ENCODE assay signal across 14 cellular contexts in genomic region chr20:363319-364078, GRCh38. TPM values are rescaled to one million over a fixed set of nuclear protein-coding genes. Genes with fewer than 3 reads are reported as not detected.
A peak's percentile ranks its signal among the peaks of the same experiment; 100 is the strongest.
DNase-seq lines count a peak whose midpoint lies in the region; ATAC-seq and TF ChIP-seq lines count a peak whose summit lies in the region.
"Had no signal": no experiment of that assay in that cellular context is flagged by ENCODE, and none has a peak within 500 bp of the region (broad histone marks: within the 10 kb centered on the region; RNA-seq: fewer than 3 reads in every experiment).

No MANE protein-coding gene starts in this region.

- intact Hi-C loops in activated naive CD4-positive, alpha-beta T cell treated with anti-CD3 and anti-CD28 coated beads for 36 hours (cut with micrococcal nuclease), result loop anchor here (2.0 kb wide), 1 partner anchor 67 kb away; no protein-coding TSS in a partner anchor
- intact Hi-C loops in Panc1 (cut with micrococcal nuclease; ENCODE audit: unreplicated experiment), result no loop called here

- peaks cover 24% of the 10 kb centered on the region for H3K4me1 ChIP-seq in Panc1 (ENCODE audit: control insufficient read depth, insufficient read depth, low read length)

- POLR2A ChIA-PET in Panc1 (lab: Charles Lee), result interaction anchor here (1.0 kb wide), 1 partner anchor 30 kb away, joined by 3 read pairs; no protein-coding TSS in a partner anchor

- H3K27me3 Mint-ChIP-seq in activated naive CD4-positive, alpha-beta T cell treated with anti-CD3 and anti-CD28 coated beads for 36 hours (ENCODE audit: low read depth), result no peaks in the 10 kb centered on the region

- H3K36me3 ChIP-seq in Panc1 (ENCODE audit: control insufficient read depth, insufficient read depth, low read length), result no peaks in the 10 kb centered on the region
- H3K36me3 ChIP-seq: cardiac muscle cell, tibial artery had no signal

- H3K4me3 Mint-ChIP-seq in activated naive CD4-positive, alpha-beta T cell treated with anti-CD3 and anti-CD28 coated beads for 36 hours, result no peak overlapping the region
- H3K4me3 Mint-ChIP-seq: nephron had no signal

- peak overlapping the region; percentile 48; the same call in 1 of the 2 replicates for H3K27ac ChIP-seq in Panc1 (ENCODE audit: low read length)
- H3K27ac ChIP-seq: cardiac muscle cell, tibial artery had no signal

- peaks cover 35% of the 10 kb centered on the region for H3K4me1 Mint-ChIP-seq in activated naive CD4-positive, alpha-beta T cell treated with anti-CD3 and anti-CD28 coated beads for 36 hours (ENCODE audit: low read depth)

- no peaks in the 10 kb centered on the region for H3K27me3 ChIP-seq in Panc1 (ENCODE audit: control insufficient read depth, insufficient read depth, low read length)
- H3K27me3 ChIP-seq: cardiac muscle cell, tibial artery had no signal

- no peak overlapping the region for H3K4me3 ChIP-seq in Panc1 (ENCODE audit: low read depth in 2 of 2, low read length in 2 of 2)
- H3K4me3 ChIP-seq in foreskin fibroblast (ENCODE audit: low read depth in 1 of 2, low read length in 2 of 2), result no peak overlapping the region
- H3K4me3 ChIP-seq: cardiac muscle cell, tibial artery had no signal

- ATAC-seq in Panc1 (peak; percentile 64), HG03095 (IDR thresholded peaks at IDR 0.05; ENCODE audit: unreplicated experiment) (no peak)

- no peaks in the 10 kb centered on the region for H3K36me3 Mint-ChIP-seq in activated naive CD4-positive, alpha-beta T cell treated with anti-CD3 and anti-CD28 coated beads for 36 hours (ENCODE audit: low read depth)

- no TSS peak for BruUV-seq in Panc1 (replicated peaks; lab: Mats Ljungman, UMichigan)

- CTCF ChIA-PET in activated naive CD4-positive, alpha-beta T cell treated with anti-CD3 and anti-CD28 coated beads for 36 hours (lab: Charles Lee), result interaction anchor here (0.6 to 3.3 kb wide), 6 partner anchors 8 to 110 kb away, joined by 3 to 12 read pairs (median 5); no protein-coding TSS in a partner anchor
- CTCF ChIA-PET in Panc1 (lab: Charles Lee), result no interaction called here

- no peaks in the 10 kb centered on the region for H3K9me3 ChIP-seq in Panc1 (ENCODE audit: control insufficient read depth, insufficient read depth, low read depth, low read length)
- H3K9me3 ChIP-seq: tibial artery had no signal

- TF ChIP-seq CTCF in Panc1 (IDR thresholded peaks at IDR 0.05) (no peak), foreskin fibroblast (IDR thresholded peaks at IDR 0.05; ENCODE audit: low read depth, low read length) (no peak)

- H3K9me3 Mint-ChIP-seq in activated naive CD4-positive, alpha-beta T cell treated with anti-CD3 and anti-CD28 coated beads for 36 hours, result no peaks in the 10 kb centered on the region
- H3K9me3 Mint-ChIP-seq: nephron had no signal

- H3K27ac Mint-ChIP-seq in activated naive CD4-positive, alpha-beta T cell treated with anti-CD3 and anti-CD28 coated beads for 36 hours, result peak overlapping the region; percentile 66
- H3K27ac Mint-ChIP-seq: nephron had no signal

- DNase-seq in activated naive CD4-positive, alpha-beta T cell treated with anti-CD3 and anti-CD28 coated beads for 36 hours, result peak; percentile 19
- DNase-seq in activated naive CD4-positive, alpha-beta T cell (lab: John Stamatoyannopoulos, UW), result no peak
- DNase-seq in Panc1 (ENCODE audit: low read depth, low spot score), result no peak
- peak; percentile 14 to 53 for DNase-seq in foreskin fibroblast
- no peak for DNase-seq in stimulated activated CD8-positive, alpha-beta memory T cell treated with anti-CD3 and anti-CD28 coated beads, Interleukin-4, amount 100 ng/mL, for 48 hours
- DNase-seq in H4 (ENCODE audit: low spot score), result no peak
- DNase-seq in NCI-H1417 (lab: John Stamatoyannopoulos, UW), result no peak
- DNase-seq: activated CD4-positive, CD25-positive, alpha-beta regulatory T cell treated with anti-CD3 and anti-CD28 coated beads, Interleukin-2, amount 50 U/mL, for 72 hours; activated effector memory CD4-positive, alpha-beta T cell treated with Interleukin-2 at 50 U/mL for 16 hours; MV-4-11; tibial artery had no signal

- in situ Hi-C loops in Panc1 (cut with HindIII; ENCODE audit: low pct_unique_long_range_greater_than_20kb, low sequenced_read_pairs), result no loop called here

RNA-seq across cellular contexts. Expression of gene NRSN2, which starts 16.6 kb away (rescaled TPM):
- total RNA-seq in activated naive CD4-positive, alpha-beta T cell treated with anti-CD3 and anti-CD28 coated beads for 36 hours, result 1 to 10 TPM; 3.9 to 4.2 TPM
- 44.9 TPM for total RNA-seq in Panc1 (2021; ENCODE audit: unreplicated experiment)
- 74.8 TPM for polyA plus RNA-seq in Panc1 (2012; ENCODE audit: insufficient read length)
- 69.6 and 72.8 TPM in 2 replicates for total RNA-seq in H4 (2014; rRNA removed; shearing (Covaris generic))

RNA-seq across cellular contexts. Expression of gene TRIB3, which starts 17.1 kb away (rescaled TPM):
- 10 to 100 TPM; 47.4 to 49.2 TPM for total RNA-seq in activated naive CD4-positive, alpha-beta T cell treated with anti-CD3 and anti-CD28 coated beads for 36 hours
- total RNA-seq in Panc1 (2021; ENCODE audit: unreplicated experiment), result 35.6 TPM
- 41.6 TPM for polyA plus RNA-seq in Panc1 (2012; ENCODE audit: insufficient read length)
- total RNA-seq in H4 (2014; rRNA removed; shearing (Covaris generic)), result 69.2 and 99.3 TPM in 2 replicates

RNA-seq across cellular contexts. Expression of gene SOX12, which starts 38.1 kb away (rescaled TPM):
- total RNA-seq in activated naive CD4-positive, alpha-beta T cell treated with anti-CD3 and anti-CD28 coated beads for 36 hours, result 1 to 10 TPM; 6.0 to 6.4 TPM
- 48.6 TPM for total RNA-seq in Panc1 (2021; ENCODE audit: unreplicated experiment)
- polyA plus RNA-seq in Panc1 (2012; ENCODE audit: insufficient read length), result 52.3 TPM
- 1.9 and 2.2 TPM in 2 replicates for total RNA-seq in H4 (2014; rRNA removed; shearing (Covaris generic))

RNA-seq across cellular contexts. Expression of gene RBCK1, which starts 44.6 kb away (rescaled TPM):
- total RNA-seq in activated naive CD4-positive, alpha-beta T cell treated with anti-CD3 and anti-CD28 coated beads for 36 hours, result 100 to 1,000 TPM; 150 to 160 TPM
- total RNA-seq in Panc1 (2021; ENCODE audit: unreplicated experiment), result 97.1 TPM
- 109 TPM for polyA plus RNA-seq in Panc1 (2012; ENCODE audit: insufficient read length)
- 91.7 and 95.5 TPM in 2 replicates for total RNA-seq in H4 (2014; rRNA removed; shearing (Covaris generic))

Comparison
In these comparisons a context has a peak if more than half of its experiments do, and no peak if none do; other contexts are left out.
1. DNase-seq: peak in activated naive CD4-positive, alpha-beta T cell treated with anti-CD3 and anti-CD28 coated beads for 36 hours (single experiment) and foreskin fibroblast (2 of 2); none in activated naive CD4-positive, alpha-beta T cell (0 of 4), Panc1 (single experiment), stimulated activated CD8-positive, alpha-beta memory T cell treated with anti-CD3 and anti-CD28 coated beads, Interleukin-4, amount 100 ng/mL, for 48 hours (single experiment), H4 (single experiment) and NCI-H1417 (0 of 3).